Comparison of ENCODE assay signal across 9 cellular contexts in the genomic region with DNA sequence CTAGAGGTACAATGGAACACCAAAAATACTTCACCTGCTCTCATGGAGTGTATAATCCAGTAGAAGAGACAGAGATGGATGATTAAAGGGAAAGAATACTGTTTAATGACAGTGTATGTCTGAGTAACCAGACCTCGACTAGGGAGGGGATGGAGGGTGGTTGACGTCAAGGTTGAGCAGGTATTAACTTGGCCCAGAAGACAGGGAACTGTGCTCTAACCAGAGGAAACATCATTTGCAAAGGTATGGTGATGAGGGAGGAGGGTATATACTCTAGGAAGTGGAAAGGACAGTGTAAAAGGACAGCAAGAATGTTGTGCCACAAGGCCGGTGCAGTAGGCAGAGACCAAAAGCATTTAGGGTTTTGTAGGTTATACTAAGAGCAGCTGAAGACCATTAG. TPM values are rescaled to one million over a fixed set of nuclear protein-coding genes. Genes with fewer than 3 reads are reported as not detected.
A peak's percentile ranks its signal among the peaks of the same experiment; 100 is the strongest.
DNase-seq lines count a peak whose midpoint lies in the region; ATAC-seq and TF ChIP-seq lines count a peak whose summit lies in the region.
"Had no signal": no experiment of that assay in that cellular context is flagged by ENCODE, and none has a peak within 500 bp of the region (broad histone marks: within the 10 kb centered on the region; RNA-seq: fewer than 3 reads in every experiment).

No MANE protein-coding gene starts in this region.

- H3K27me3 ChIP-seq in CD4-positive, CD25-positive, alpha-beta regulatory T cell (ENCODE audit: control insufficient read depth, insufficient read depth, low read length) = no peaks in the 10 kb centered on the region
- H3K27me3 ChIP-seq in MM.1S (replicated peaks; ENCODE audit: insufficient read depth, low read length) = no peaks in the 10 kb centered on the region
- H3K27me3 ChIP-seq in hepatocyte = no peaks in the 10 kb centered on the region

- 94% methylated on average over 3 of the region's 3 CpGs for WGBS in hepatocyte (ENCODE audit: low lambda C conversion rate, missing lambda C conversion rate)

- H3K27ac Mint-ChIP-seq in CD4-positive, CD25-positive, alpha-beta regulatory T cell = peak overlapping the region; percentile 38 to 94 (median 94)

- H3K36me3 Mint-ChIP-seq in CD4-positive, CD25-positive, alpha-beta regulatory T cell = peaks cover 21% of the 10 kb centered on the region

- no peaks in the 10 kb centered on the region for H3K9me3 ChIP-seq in CD4-positive, CD25-positive, alpha-beta regulatory T cell (ENCODE audit: control insufficient read depth in 2 of 2, low read length in 2 of 2)
- H3K9me3 ChIP-seq in MM.1S (replicated peaks; ENCODE audit: insufficient read depth, low read length) (no peaks in the 10 kb centered on the region), hepatocyte (ENCODE audit: low read depth) (no peaks in the 10 kb centered on the region)

- ATAC-seq in CD4-positive, CD25-positive, alpha-beta regulatory T cell (ENCODE audit: low read depth in 2 of 2) = no peak
- ATAC-seq in GM18868 (IDR thresholded peaks at IDR 0.05; ENCODE audit: unreplicated experiment) (peak; percentile 26), GM19452 (IDR thresholded peaks at IDR 0.05; ENCODE audit: unreplicated experiment) (no peak)
- no peak for ATAC-seq in activated CD4-positive, CD25-positive, alpha-beta regulatory T cell treated with anti-CD3 and anti-CD28 coated beads, Interleukin-2, amount 50 U/mL, for 24 hours

- no peaks in the 10 kb centered on the region for H4K20me1 ChIP-seq in MM.1S (ENCODE audit: insufficient read depth, low read length)
- no peaks in the 10 kb centered on the region for H4K20me1 ChIP-seq in hepatocyte (ENCODE audit: insufficient read depth, poor library complexity, severe bottlenecking)

- peak overlapping the region; percentile 95 for H3K4me3 ChIP-seq in CD4-positive, CD25-positive, alpha-beta regulatory T cell (ENCODE audit: low read depth, low read length)
- H3K4me3 ChIP-seq in MM.1S (ENCODE audit: low read length) (peak overlapping the region; percentile 86), hepatocyte (no peak overlapping the region)

- H3K4me2 ChIP-seq in MM.1S (ENCODE audit: low read depth, low read length) (peak overlapping the region; percentile 75), hepatocyte (peak overlapping the region; percentile 90)

- peaks cover 5% of the 10 kb centered on the region for H3K36me3 ChIP-seq in CD4-positive, CD25-positive, alpha-beta regulatory T cell (ENCODE audit: control insufficient read depth, insufficient read depth, low read length)
- 0 out of 2 replicates have a peak, but pooled peaks cover 4% of the 10 kb centered on the region for H3K36me3 ChIP-seq in MM.1S (replicated peaks; ENCODE audit: insufficient read depth, low read length)
- H3K36me3 ChIP-seq in hepatocyte (replicated peaks; ENCODE audit: insufficient read depth, low read depth) = no peaks in the 10 kb centered on the region

- no peaks in the 10 kb centered on the region for H3K9me2 ChIP-seq in MM.1S (replicated peaks; ENCODE audit: insufficient read depth, low read length)
- no peaks in the 10 kb centered on the region for H3K9me2 ChIP-seq in hepatocyte (replicated peaks; ENCODE audit: insufficient read depth)

- H2AFZ ChIP-seq in MM.1S (ENCODE audit: low read length) = no peak overlapping the region
- H2AFZ ChIP-seq in hepatocyte = no peak overlapping the region

- no peaks in the 10 kb centered on the region for H3K27me3 Mint-ChIP-seq in CD4-positive, CD25-positive, alpha-beta regulatory T cell

- H3K9ac ChIP-seq in MM.1S (ENCODE audit: low read length) = peak overlapping the region; percentile 91

- H3K27ac ChIP-seq in CD4-positive, CD25-positive, alpha-beta regulatory T cell (ENCODE audit: insufficient read depth, low read length, poor library complexity, severe bottlenecking) = peak overlapping the region; percentile 91
- H3K27ac ChIP-seq in MM.1S (ENCODE audit: low read length) (peak overlapping the region; percentile 73), hepatocyte (no peak overlapping the region)

- no peak for DNase-seq in CD4-positive, CD25-positive, alpha-beta regulatory T cell
- DNase-seq in MM.1S (no peak), hepatocyte (ENCODE audit: low spot score) (no peak), cerebellar nuclear complex (lab: John Stamatoyannopoulos, UW) (no peak), NCI-H1694 (lab: John Stamatoyannopoulos, UW) (no peak)
- DNase-seq: NCI-H187 treated with DMSO at 0.1 percent for 48 hours had no signal

- H3F3A ChIP-seq in MM.1S (ENCODE audit: insufficient read depth, low read length) = peaks cover 15% of the 10 kb centered on the region

- peaks cover 0 to 1% (median 0%) of the 10 kb centered on the region in 7 donors for H3K9me3 Mint-ChIP-seq in CD4-positive, CD25-positive, alpha-beta regulatory T cell

- peaks cover 76% of the 10 kb centered on the region for H3K79me2 ChIP-seq in MM.1S (ENCODE audit: low read length)
- peaks cover 69% of the 10 kb centered on the region for H3K79me2 ChIP-seq in hepatocyte

- H3K4me1 ChIP-seq in CD4-positive, CD25-positive, alpha-beta regulatory T cell (ENCODE audit: control insufficient read depth, insufficient read depth, low read length, poor library complexity, severe bottlenecking) = peaks cover 39% of the 10 kb centered on the region
- peaks cover 23% of the 10 kb centered on the region for H3K4me1 ChIP-seq in MM.1S (ENCODE audit: low read length)
- peaks cover 23% of the 10 kb centered on the region for H3K4me1 ChIP-seq in hepatocyte (ENCODE audit: insufficient read depth)

- TF ChIP-seq CTCF in MM.1S (IDR thresholded peaks at IDR 0.05; ENCODE audit: low read length) = no peak
- TF ChIP-seq CTCF in hepatocyte (IDR thresholded peaks at IDR 0.05; ENCODE audit: poor library complexity) = no peak

- peak overlapping the region; percentile 77 to 97 (median 86) for H3K4me3 Mint-ChIP-seq in CD4-positive, CD25-positive, alpha-beta regulatory T cell

- peaks cover 20 to 56% (median 44%) of the 10 kb centered on the region in 4 donors for H3K4me1 Mint-ChIP-seq in CD4-positive, CD25-positive, alpha-beta regulatory T cell

RNA-seq across cellular contexts. Expression of a gene that starts 2.9 kb away (rescaled TPM):
- 40.0 TPM for total RNA-seq in CD4-positive, CD25-positive, alpha-beta regulatory T cell
- 10 to 100 TPM; 17.9 to 23.9 (median 20.8) TPM for polyA plus RNA-seq in CD4-positive, CD25-positive, alpha-beta regulatory T cell
- total RNA-seq in hepatocyte = 48.0 and 50.8 TPM in 2 replicates
- 22.9 and 24.0 TPM in 2 replicates for polyA plus RNA-seq in hepatocyte

RNA-seq across cellular contexts. Expression of a gene that starts 33.9 kb away (rescaled TPM):
- total RNA-seq in CD4-positive, CD25-positive, alpha-beta regulatory T cell = 0.35 TPM
- not detected for polyA plus RNA-seq in CD4-positive, CD25-positive, alpha-beta regulatory T cell
- total RNA-seq in hepatocyte = 0.47 and 1.1 TPM in 2 replicates
- polyA plus RNA-seq in hepatocyte = 0.28 and 0.32 TPM in 2 replicates
